8 cellular contexts compared by ENCODE assay signal in genomic region chr18:46148810-46149209, GRCh38. TPM values are rescaled to one million over a fixed set of nuclear protein-coding genes. Genes with fewer than 3 reads are reported as not detected.
DNase-seq lines count a peak whose midpoint lies in the region; ATAC-seq and TF ChIP-seq lines count a peak whose summit lies in the region.

No MANE protein-coding gene starts in this region.

- H3K4me3 ChIP-seq in SJCRH30 (no peak overlapping the region), astrocyte of the cerebellum (ENCODE audit: low read depth, low read length) (no peak overlapping the region)

- peak; percentile 5 to 39 for DNase-seq in NOMO-1 (lab: John Stamatoyannopoulos, UW; ENCODE audit: unreplicated experiment in 2 of 2)
- no peak for DNase-seq in NOMO-1 treated with dmso at 0.1 percent for 144 hours (lab: John Stamatoyannopoulos, UW; ENCODE audit: unreplicated experiment)
- peak; percentile 74 for DNase-seq in M059J (ENCODE audit: low read depth)
- DNase-seq in SJCRH30, result peak; percentile 36 to 70
- DNase-seq in astrocyte of the cerebellum (ENCODE audit: low read depth), result peak; percentile 59
- peak; percentile 53 for DNase-seq in hepatic stellate cell (ENCODE audit: low spot score)
- peak; percentile 56 for DNase-seq in stimulated activated CD4-positive, alpha-beta T cell treated with anti-CD3 and anti-CD28 coated beads, Interleukin-4, amount 100 ng/mL, for 24 hours

- ATAC-seq in GM21526 (IDR thresholded peaks at IDR 0.05; ENCODE audit: low FRiP score, unreplicated experiment), result no peak

- no peak overlapping the region for H3K27ac ChIP-seq in SJCRH30

- peak; percentile 57 for TF ChIP-seq CTCF in astrocyte of the cerebellum (IDR thresholded peaks at IDR 0.05; ENCODE audit: low read depth, low read length, missing control alignments)

- peaks cover 6% of the 10 kb centered on the region; the same call in 1 of the 2 replicates for H3K4me1 ChIP-seq in SJCRH30

- H3K27me3 ChIP-seq in SJCRH30, result no peaks in the 10 kb centered on the region

- in situ Hi-C loops in astrocyte of the cerebellum (cut with HindIII; ENCODE audit: low sequenced_read_pairs), result no loop called here

- no peaks in the 10 kb centered on the region for H3K9me3 ChIP-seq in SJCRH30 (replicated peaks)

- no peaks in the 10 kb centered on the region for H3K36me3 ChIP-seq in SJCRH30

RNA-seq across cellular contexts. Expression of gene HAUS1, which starts 44.6 kb away (rescaled TPM):
- 185 and 299 TPM in 2 replicates for total RNA-seq in M059J (2014; rRNA removed; shearing (Covaris generic))
- 45.8 and 53.3 TPM in 2 replicates for total RNA-seq in SJCRH30 (2014; rRNA removed; shearing (Covaris generic))

RNA-seq across cellular contexts. Expression of gene ATP5F1A, which starts 50.7 kb away (rescaled TPM):
- 526 and 639 TPM in 2 replicates for total RNA-seq in M059J (2014; rRNA removed; shearing (Covaris generic))
- 435 and 468 TPM in 2 replicates for total RNA-seq in SJCRH30 (2014; rRNA removed; shearing (Covaris generic))
